In genomic region chr5:153654892-153655520, GRCh38 we compare ENCODE assay signal across 15 cellular contexts.
"Had no signal": no experiment of that assay in that cellular context is flagged by ENCODE, and none has a peak within 500 bp of the region (broad histone marks: within the 10 kb centered on the region; RNA-seq: fewer than 3 reads in every experiment).

No MANE protein-coding gene starts in this region.

- H3K27ac Mint-ChIP-seq: immature natural killer cell; naive thymus-derived CD8-positive, alpha-beta T cell had no signal

- H3K27me3 ChIP-seq: esophagus muscularis mucosa, foreskin keratinocyte, neutrophil, sigmoid colon had no signal

- H3K36me3 Mint-ChIP-seq: immature natural killer cell; naive thymus-derived CD8-positive, alpha-beta T cell had no signal

- H3K4me1 ChIP-seq: esophagus muscularis mucosa, foreskin keratinocyte, sigmoid colon had no signal

- H3K4me3 ChIP-seq: esophagus muscularis mucosa, mucosa of descending colon, sigmoid colon had no signal

- H3K9me3 ChIP-seq: esophagus muscularis mucosa, mucosa of descending colon, neutrophil, sigmoid colon had no signal

- DNase-seq: effector memory CD4-positive, alpha-beta T cell; immature natural killer cell; left ventricle myocardium superior; mucosa of descending colon; naive thymus-derived CD8-positive, alpha-beta T cell; posterior cingulate gyrus; sigmoid colon; small intestine; stimulated activated CD4-positive, alpha-beta T cell treated with anti-CD3 and anti-CD28 coated beads, Interleukin-12 subunit alpha, Interleukin-12 subunit beta, amount 100 ng/mL, for 4 hours; stimulated activated naive CD4-positive, alpha-beta T cell treated with Interleukin-2 at 50 U/mL for 16 hours; trophoblast cell had no signal

- H3K36me3 ChIP-seq: esophagus muscularis mucosa, neutrophil, sigmoid colon had no signal

- ATAC-seq: foreskin keratinocyte; left ventricle myocardium superior; mucosa of descending colon; naive thymus-derived CD8-positive, alpha-beta T cell had no signal

- H3K27ac ChIP-seq: epithelial cell of prostate, esophagus muscularis mucosa, foreskin keratinocyte, neutrophil, sigmoid colon had no signal

- FAIRE-seq: small intestine had no signal

- H3K9me3 Mint-ChIP-seq: immature natural killer cell had no signal

- H3K4me3 Mint-ChIP-seq: immature natural killer cell; naive thymus-derived CD8-positive, alpha-beta T cell had no signal

- H3K4me1 Mint-ChIP-seq: immature natural killer cell; naive thymus-derived CD8-positive, alpha-beta T cell had no signal
